In genomic region chr22:30435674-30436126, GRCh38 we compare ENCODE assay signal across 8 cellular contexts. TPM values are rescaled to one million over a fixed set of nuclear protein-coding genes. Genes with fewer than 3 reads are reported as not detected.
DNase-seq lines count a peak whose midpoint lies in the region; ATAC-seq and TF ChIP-seq lines count a peak whose summit lies in the region.

No MANE protein-coding gene starts in this region.

- peak; percentile 85 for DNase-seq in T follicular helper cell (ENCODE audit: low read depth)
- DNase-seq in kidney glomerular epithelial cell (lab: John Stamatoyannopoulos, UW) = no peak
- no peak for DNase-seq in NCI-H226

- no peaks in the 10 kb centered on the region for H3K9me2 ChIP-seq in DOHH2 (replicated peaks; ENCODE audit: control insufficient read depth, low read length)

- ATAC-seq in GM18502 (IDR thresholded peaks at IDR 0.05; ENCODE audit: poor library complexity, unreplicated experiment) (no peak), HG02973 (IDR thresholded peaks at IDR 0.05; ENCODE audit: unreplicated experiment) (no peak)

- peaks cover 20% of the 10 kb centered on the region for H3K4me1 Mint-ChIP-seq in activated naive CD8-positive, alpha-beta T cell (ENCODE audit: low read depth)

- peaks cover 8% of the 10 kb centered on the region for H3K9me3 Mint-ChIP-seq in activated naive CD8-positive, alpha-beta T cell (ENCODE audit: low read depth)

- H3K36me3 ChIP-seq in DOHH2 (ENCODE audit: control insufficient read depth, low read length) (peaks cover 11% of the 10 kb centered on the region), skeletal muscle tissue (ENCODE audit: control insufficient read depth in 3 of 3, insufficient read depth in 3 of 3, low read length in 3 of 3) (no peaks in the 10 kb centered on the region)

- peak overlapping the region; percentile 91 for H3K4me2 ChIP-seq in DOHH2 (ENCODE audit: low read length)

- H3K4me3 ChIP-seq in DOHH2 (ENCODE audit: low read length) (peak overlapping the region; percentile 78), skeletal muscle tissue (ENCODE audit: low read length in 3 of 3) (no peak overlapping the region)

- H3K4me1 ChIP-seq in DOHH2 (ENCODE audit: control insufficient read depth, low read length) = peaks cover 25% of the 10 kb centered on the region
- H3K4me1 ChIP-seq in skeletal muscle tissue (ENCODE audit: control insufficient read depth in 3 of 3, insufficient read depth in 3 of 3, low read length in 3 of 3) = peaks cover 0 to 4% (median 0%) of the 10 kb centered on the region in 3 donors

- peak; percentile 49 for TF ChIP-seq CTCF in DOHH2 (IDR thresholded peaks at IDR 0.05; ENCODE audit: low read depth, low read length, poor library complexity, severe bottlenecking)

- peaks cover 13% of the 10 kb centered on the region for H3K27me3 Mint-ChIP-seq in activated naive CD8-positive, alpha-beta T cell

- peak overlapping the region; percentile 97 for H3K27ac Mint-ChIP-seq in activated naive CD8-positive, alpha-beta T cell

- H3K27me3 ChIP-seq in DOHH2 (ENCODE audit: control insufficient read depth, low read length) (no peaks in the 10 kb centered on the region), skeletal muscle tissue (ENCODE audit: control insufficient read depth in 3 of 3, insufficient read depth in 3 of 3, low read length in 3 of 3) (peaks cover 5 to 7% (median 6%) of the 10 kb centered on the region in 3 donors)

- no peaks in the 10 kb centered on the region for H3K79me2 ChIP-seq in DOHH2 (ENCODE audit: control insufficient read depth, low read length)

- H3K27ac ChIP-seq in DOHH2 (ENCODE audit: low read depth, low read length) = peak overlapping the region; percentile 68
- H3K27ac ChIP-seq in skeletal muscle tissue (ENCODE audit: low read depth, low read length) = peak overlapping the region; percentile 30

- H3K9me3 ChIP-seq in DOHH2 (ENCODE audit: control insufficient read depth, insufficient read depth, low read length) (peaks cover 4% of the 10 kb centered on the region; the same call in 1 of the 2 replicates), skeletal muscle tissue (ENCODE audit: control insufficient read depth in 3 of 3, low read length in 3 of 3) (no peaks in the 10 kb centered on the region)

- H3K9ac ChIP-seq in skeletal muscle tissue (ENCODE audit: low read depth in 1 of 3, low read length in 3 of 3) = no peak overlapping the region

- H3F3A ChIP-seq in DOHH2 (ENCODE audit: control insufficient read depth, insufficient read depth) = peaks cover 14% of the 10 kb centered on the region

- H4K20me1 ChIP-seq in DOHH2 (ENCODE audit: control insufficient read depth, insufficient read depth, low read depth, low read length) = no peaks in the 10 kb centered on the region

- H3K36me3 Mint-ChIP-seq in activated naive CD8-positive, alpha-beta T cell = peaks cover 8% of the 10 kb centered on the region

- H3K4me3 Mint-ChIP-seq in activated naive CD8-positive, alpha-beta T cell = peak overlapping the region; percentile 92

RNA-seq across cellular contexts. Expression of gene MTFP1, which starts 10.1 kb away (rescaled TPM):
- 6.8 TPM for total RNA-seq in skeletal muscle tissue

RNA-seq across cellular contexts. Expression of gene SEC14L3, which starts 36.1 kb away (rescaled TPM):
- not detected for total RNA-seq in skeletal muscle tissue

RNA-seq across cellular contexts. Expression of gene SEC14L2, which starts 38.9 kb away (rescaled TPM):
- total RNA-seq in skeletal muscle tissue = 2.1 TPM

RNA-seq across cellular contexts. Expression of gene RNF215, which starts 48.5 kb away (rescaled TPM):
- total RNA-seq in skeletal muscle tissue = 7.3 TPM
